In the genomic region with DNA sequence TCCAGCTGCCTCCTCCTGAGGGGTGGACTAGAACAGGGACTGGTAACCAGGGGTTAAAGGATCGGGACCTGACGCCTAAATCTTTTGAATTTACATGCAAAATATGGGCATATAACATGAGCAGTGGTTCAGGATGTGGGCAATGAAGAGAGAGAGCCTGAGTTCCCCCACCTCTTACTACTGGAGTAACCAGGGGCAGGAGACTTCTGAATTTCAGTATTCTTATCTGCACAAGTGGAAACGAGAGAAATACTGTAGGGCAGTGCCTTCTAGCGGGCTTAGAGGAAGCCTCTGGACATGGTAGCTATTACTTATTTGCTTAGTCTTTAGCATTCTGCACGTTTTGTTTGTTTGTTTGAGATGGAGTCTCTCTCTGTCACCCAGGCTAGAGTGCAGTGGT, we compare ENCODE assay signal across 1 cellular context.
TF ChIP-seq lines count a peak whose summit lies in the region.

No MANE protein-coding gene starts in this region.

TF ChIP-seq in IMR-90, 13 proteins besides CTCF, POLR2A, EP300 and RAD21:
- TF ChIP-seq NFE2L2 (IDR thresholded peaks at IDR 0.05; ENCODE audit: low read depth, low read length) (no peak), RCOR1 (IDR thresholded peaks at IDR 0.05; ENCODE audit: insufficient replicate concordance, low read length) (no peak), CEBPB (IDR thresholded peaks at IDR 0.05; ENCODE audit: low read depth, low read length) (no peak), RFX5 (IDR thresholded peaks at IDR 0.05; ENCODE audit: low read depth, low read length) (no peak), MXI1 (IDR thresholded peaks at IDR 0.05; ENCODE audit: borderline replicate concordance, low read depth, low read length) (no peak), BHLHE40 (IDR thresholded peaks at IDR 0.05; ENCODE audit: low read depth, low read length) (no peak), SMC3 (IDR thresholded peaks at IDR 0.05; ENCODE audit: low read depth, low read length) (no peak), CHD1 (IDR thresholded peaks at IDR 0.05; ENCODE audit: low read depth, low read length) (no peak), MAFK (IDR thresholded peaks at IDR 0.05; ENCODE audit: low read depth, low read length) (no peak), MAZ (IDR thresholded peaks at IDR 0.05; ENCODE audit: borderline replicate concordance, low read depth, low read length) (no peak), FOS (IDR thresholded peaks at IDR 0.05; ENCODE audit: low read depth, low read length) (no peak)
- TF ChIP-seq, protein P1, sequence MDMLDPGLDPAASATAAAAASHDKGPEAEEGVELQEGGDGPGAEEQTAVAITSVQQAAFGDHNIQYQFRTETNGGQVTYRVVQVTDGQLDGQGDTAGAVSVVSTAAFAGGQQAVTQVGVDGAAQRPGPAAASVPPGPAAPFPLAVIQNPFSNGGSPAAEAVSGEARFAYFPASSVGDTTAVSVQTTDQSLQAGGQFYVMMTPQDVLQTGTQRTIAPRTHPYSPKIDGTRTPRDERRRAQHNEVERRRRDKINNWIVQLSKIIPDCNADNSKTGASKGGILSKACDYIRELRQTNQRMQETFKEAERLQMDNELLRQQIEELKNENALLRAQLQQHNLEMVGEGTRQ (IDR thresholded peaks at IDR 0.05; ENCODE audit: low read depth, low read length), result no peak
- TF ChIP-seq, protein P2, sequence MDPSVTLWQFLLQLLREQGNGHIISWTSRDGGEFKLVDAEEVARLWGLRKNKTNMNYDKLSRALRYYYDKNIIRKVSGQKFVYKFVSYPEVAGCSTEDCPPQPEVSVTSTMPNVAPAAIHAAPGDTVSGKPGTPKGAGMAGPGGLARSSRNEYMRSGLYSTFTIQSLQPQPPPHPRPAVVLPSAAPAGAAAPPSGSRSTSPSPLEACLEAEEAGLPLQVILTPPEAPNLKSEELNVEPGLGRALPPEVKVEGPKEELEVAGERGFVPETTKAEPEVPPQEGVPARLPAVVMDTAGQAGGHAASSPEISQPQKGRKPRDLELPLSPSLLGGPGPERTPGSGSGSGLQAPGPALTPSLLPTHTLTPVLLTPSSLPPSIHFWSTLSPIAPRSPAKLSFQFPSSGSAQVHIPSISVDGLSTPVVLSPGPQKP (IDR thresholded peaks at IDR 0.05; ENCODE audit: borderline replicate concordance, low read depth, low read length), result no peak
